ENCODE assay signal across 32 cellular contexts in the genomic region with DNA sequence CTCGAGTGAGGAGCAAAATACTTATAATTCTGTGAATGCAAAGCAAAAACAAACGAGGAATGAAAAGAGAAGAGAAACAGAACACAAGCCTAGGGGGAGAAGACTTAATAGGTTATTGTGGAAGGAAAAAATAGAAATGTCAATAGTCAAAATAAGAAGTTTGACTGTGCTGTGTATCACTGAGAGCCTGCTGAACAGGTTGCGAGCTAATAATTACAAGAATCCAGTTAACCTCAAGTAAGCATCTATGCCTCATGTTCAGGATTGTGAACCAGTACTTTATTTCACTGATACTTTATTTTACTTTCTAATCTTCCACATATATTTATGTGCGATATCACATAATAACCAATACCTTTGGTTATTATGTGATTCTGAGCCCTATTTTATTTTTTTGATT.
"Had no signal": no experiment of that assay in that cellular context is flagged by ENCODE, and none has a peak within 500 bp of the region (broad histone marks: within the 10 kb centered on the region; RNA-seq: fewer than 3 reads in every experiment).

No MANE protein-coding gene starts in this region.

- H3K4me1 Mint-ChIP-seq: activated B cell treated with CpG ODN at 0.5 μM for 24 hours; activated CD8-positive, alpha-beta memory T cell treated with anti-CD3 and anti-CD28 coated beads, Interleukin-2, amount 10 ng/mL, durations not matched to agents 7 days and 5 days; activated naive CD4-positive, alpha-beta T cell treated with anti-CD3 and anti-CD28 coated beads, Interleukin-2, amount 50 U/mL, for 24 hours; activated naive CD8-positive, alpha-beta T cell treated with anti-CD3 and anti-CD28 coated beads for 36 hours; activated naive CD8-positive, alpha-beta T cell treated with anti-CD3 and anti-CD28 coated beads, Interleukin-2, amount 50 U/mL, for 24 hours; endodermal cell had no signal

- ATAC-seq: activated CD4-positive, CD25-positive, alpha-beta regulatory T cell treated with anti-CD3 and anti-CD28 coated beads, Interleukin-2, amount 50 U/mL, for 24 hours; activated CD8-positive, alpha-beta memory T cell treated with anti-CD3 and anti-CD28 coated beads, Interleukin-2, amount 10 ng/mL, durations not matched to agents 7 days and 5 days; activated CD8-positive, alpha-beta T cell treated with anti-CD3 and anti-CD28 coated beads, Interleukin-2, amount 10 ng/mL, durations not matched to agents 7 days and 5 days; activated naive CD8-positive, alpha-beta T cell treated with anti-CD3 and anti-CD28 coated beads, Interleukin-2, amount 50 U/mL, for 24 hours; foreskin keratinocyte; gastrocnemius medialis; heart left ventricle had no signal

- DNase-seq: activated B cell treated with CpG ODN at 0.5 μM for 24 hours; activated CD4-positive, alpha-beta memory T cell treated with anti-CD3 and anti-CD28 coated beads for 36 hours; activated CD4-positive, alpha-beta T cell treated with anti-CD3 and anti-CD28 coated beads for 48 hours; activated CD8-positive, alpha-beta memory T cell treated with anti-CD3 and anti-CD28 coated beads, Interleukin-2, amount 10 ng/mL, durations not matched to agents 7 days and 5 days; activated CD8-positive, alpha-beta memory T cell treated with anti-CD3 and anti-CD28 coated beads, Interleukin-2, amount 50 U/mL, for 4 hours; activated CD8-positive, alpha-beta T cell treated with anti-CD3 and anti-CD28 coated beads, Interleukin-2, amount 10 ng/mL, durations not matched to agents 7 days and 5 days; activated effector memory CD4-positive, alpha-beta T cell treated with anti-CD3 and anti-CD28 coated beads, Interleukin-2, amount 50 U/mL, for 16 hours; activated naive CD4-positive, alpha-beta T cell treated with anti-CD3 and anti-CD28 coated beads for 36 hours; activated naive CD8-positive, alpha-beta T cell treated with anti-CD3 and anti-CD28 coated beads for 36 hours; activated naive CD8-positive, alpha-beta T cell treated with anti-CD3 and anti-CD28 coated beads, Interleukin-2, amount 50 U/mL, for 24 hours; activated T-cell treated with anti-CD3 and anti-CD28 coated beads, Interleukin-2, amount 50 U/mL, for 1 hour; activated T-cell treated with anti-CD3 and anti-CD28 coated beads, Interleukin-2, amount 50 U/mL, for 48 hours; adrenal gland; amygdala; aorta; central memory CD4-positive, alpha-beta T cell; dorsolateral prefrontal cortex; effector memory CD4-positive, alpha-beta T cell; endodermal cell; erythroblast; foreskin keratinocyte; gastrocnemius medialis; glutamatergic neuron; heart left ventricle; T-helper 2 cell; WERI-Rb-1 had no signal

- H3K4me3 Mint-ChIP-seq: activated B cell treated with CpG ODN at 0.5 μM for 24 hours; activated CD4-positive, alpha-beta memory T cell treated with anti-CD3 and anti-CD28 coated beads for 36 hours; activated CD8-positive, alpha-beta memory T cell treated with anti-CD3 and anti-CD28 coated beads, Interleukin-2, amount 10 ng/mL, durations not matched to agents 7 days and 5 days; activated CD8-positive, alpha-beta T cell treated with anti-CD3 and anti-CD28 coated beads, Interleukin-2, amount 10 ng/mL, durations not matched to agents 7 days and 5 days; activated naive CD4-positive, alpha-beta T cell treated with anti-CD3 and anti-CD28 coated beads for 36 hours; activated naive CD4-positive, alpha-beta T cell treated with anti-CD3 and anti-CD28 coated beads, Interleukin-2, amount 50 U/mL, for 24 hours; activated naive CD8-positive, alpha-beta T cell treated with anti-CD3 and anti-CD28 coated beads for 36 hours; activated naive CD8-positive, alpha-beta T cell treated with anti-CD3 and anti-CD28 coated beads, Interleukin-2, amount 50 U/mL, for 24 hours; activated T-helper 1 cell treated with anti-CD3 and anti-CD28 coated beads, Interleukin-12 subunit alpha, Interleukin-12 subunit beta, Interleukin-2, Interleukin-4 antibody, amounts not matched to agents 30 ng/mL and 10 ng/mL and 1 ng/mL, durations not matched to agents 14 hours and 24 hours and 36 hours; brain; dendritic cell treated with granulocyte-macrophage colony-stimulating factor and Interleukin-4, amounts not matched to agents 40 ng/mL and 50 ng/mL, for 4 days; endodermal cell had no signal

- H3K9me3 Mint-ChIP-seq: activated B cell treated with CpG ODN at 0.5 μM for 24 hours; activated CD4-positive, alpha-beta memory T cell treated with anti-CD3 and anti-CD28 coated beads for 36 hours; activated naive CD4-positive, alpha-beta T cell treated with anti-CD3 and anti-CD28 coated beads for 36 hours; activated naive CD4-positive, alpha-beta T cell treated with anti-CD3 and anti-CD28 coated beads, Interleukin-2, amount 50 U/mL, for 24 hours; activated naive CD8-positive, alpha-beta T cell treated with anti-CD3 and anti-CD28 coated beads for 36 hours; activated naive CD8-positive, alpha-beta T cell treated with anti-CD3 and anti-CD28 coated beads, Interleukin-2, amount 50 U/mL, for 24 hours; activated T-helper 1 cell treated with anti-CD3 and anti-CD28 coated beads, Interleukin-12 subunit alpha, Interleukin-12 subunit beta, Interleukin-2, Interleukin-4 antibody, amounts not matched to agents 30 ng/mL and 10 ng/mL and 1 ng/mL, durations not matched to agents 14 hours and 24 hours and 36 hours; activated T-helper 2 cell treated with anti-CD3 and anti-CD28 coated beads, Interferon-gamma antibody, Interleukin-2, Interleukin-4, amounts not matched to agents 10 μg/mL and 5 μg/mL and 100 μg/mL, durations not matched to agents 14 hours and 24 hours and 36 hours; dendritic cell treated with granulocyte-macrophage colony-stimulating factor and Interleukin-4, amounts not matched to agents 40 ng/mL and 50 ng/mL, for 4 days; endodermal cell had no signal

- H3K36me3 Mint-ChIP-seq: activated CD4-positive, alpha-beta memory T cell treated with anti-CD3 and anti-CD28 coated beads for 36 hours; activated CD8-positive, alpha-beta memory T cell treated with anti-CD3 and anti-CD28 coated beads, Interleukin-2, amount 10 ng/mL, durations not matched to agents 7 days and 5 days; activated naive CD4-positive, alpha-beta T cell treated with anti-CD3 and anti-CD28 coated beads, Interleukin-2, amount 50 U/mL, for 24 hours; activated naive CD8-positive, alpha-beta T cell treated with anti-CD3 and anti-CD28 coated beads for 36 hours; brain had no signal

- H3K27me3 Mint-ChIP-seq: activated CD4-positive, alpha-beta memory T cell treated with anti-CD3 and anti-CD28 coated beads for 36 hours; activated CD8-positive, alpha-beta memory T cell treated with anti-CD3 and anti-CD28 coated beads, Interleukin-2, amount 10 ng/mL, durations not matched to agents 7 days and 5 days had no signal

- H3K27ac Mint-ChIP-seq: activated B cell treated with CpG ODN at 0.5 μM for 24 hours; activated CD4-positive, alpha-beta memory T cell treated with anti-CD3 and anti-CD28 coated beads for 36 hours; activated CD8-positive, alpha-beta memory T cell treated with anti-CD3 and anti-CD28 coated beads, Interleukin-2, amount 10 ng/mL, durations not matched to agents 7 days and 5 days; activated CD8-positive, alpha-beta T cell treated with anti-CD3 and anti-CD28 coated beads, Interleukin-2, amount 10 ng/mL, durations not matched to agents 7 days and 5 days; activated naive CD4-positive, alpha-beta T cell treated with anti-CD3 and anti-CD28 coated beads for 36 hours; activated naive CD4-positive, alpha-beta T cell treated with anti-CD3 and anti-CD28 coated beads, Interleukin-2, amount 50 U/mL, for 24 hours; activated naive CD8-positive, alpha-beta T cell treated with anti-CD3 and anti-CD28 coated beads for 36 hours; activated naive CD8-positive, alpha-beta T cell treated with anti-CD3 and anti-CD28 coated beads, Interleukin-2, amount 50 U/mL, for 24 hours; activated T-helper 1 cell treated with anti-CD3 and anti-CD28 coated beads, Interleukin-12 subunit alpha, Interleukin-12 subunit beta, Interleukin-2, Interleukin-4 antibody, amounts not matched to agents 30 ng/mL and 10 ng/mL and 1 ng/mL, durations not matched to agents 14 hours and 24 hours and 36 hours; activated T-helper 2 cell treated with anti-CD3 and anti-CD28 coated beads, Interferon-gamma antibody, Interleukin-2, Interleukin-4, amounts not matched to agents 10 μg/mL and 5 μg/mL and 100 μg/mL, durations not matched to agents 14 hours and 24 hours and 36 hours; brain; dendritic cell treated with granulocyte-macrophage colony-stimulating factor and Interleukin-4, amounts not matched to agents 40 ng/mL and 50 ng/mL, for 4 days; endodermal cell had no signal
